Comparison of ENCODE assay signal across 8 cellular contexts in the genomic region with DNA sequence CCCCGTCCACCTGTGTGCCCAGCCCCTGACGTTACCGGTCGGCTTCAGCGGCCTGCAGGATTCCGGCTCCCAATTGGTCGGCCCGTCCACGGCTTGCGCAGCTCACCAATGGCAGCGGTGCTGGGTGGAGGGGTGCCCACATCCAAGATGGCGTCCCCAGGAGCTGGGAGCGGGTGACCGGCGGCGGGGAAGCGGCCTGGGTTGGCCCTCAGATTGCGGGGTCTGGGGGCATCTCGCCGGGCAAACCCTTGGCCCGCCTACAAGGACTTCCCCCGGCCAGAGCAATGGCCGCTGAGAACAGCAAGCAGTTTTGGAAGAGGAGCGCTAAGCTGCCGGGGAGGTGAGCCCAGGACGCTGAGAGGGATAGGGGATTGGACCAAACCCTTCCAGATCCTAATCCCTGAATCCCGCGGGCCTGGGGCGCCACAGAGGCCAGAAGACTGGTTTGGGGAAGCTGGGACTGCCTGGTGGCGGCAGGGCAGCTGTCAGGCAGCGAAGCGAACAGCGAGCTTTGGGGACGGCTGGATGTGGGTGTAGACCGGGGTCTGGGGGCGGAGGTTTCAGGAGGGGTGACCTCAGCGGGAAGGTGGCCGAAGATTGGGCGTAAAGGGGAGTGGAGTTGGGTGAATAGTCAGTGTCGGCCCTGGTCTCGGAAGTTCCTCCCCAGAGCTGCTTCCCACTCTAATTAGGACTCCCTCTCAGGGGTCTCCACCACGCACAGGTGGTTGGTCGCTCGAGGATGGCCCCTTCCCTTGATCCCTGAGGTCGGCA. TPM values are rescaled to one million over a fixed set of nuclear protein-coding genes. Genes with fewer than 3 reads are reported as not detected.
DNase-seq lines count a peak whose midpoint lies in the region; ATAC-seq lines count a peak whose summit lies in the region.

A gene with protein sequence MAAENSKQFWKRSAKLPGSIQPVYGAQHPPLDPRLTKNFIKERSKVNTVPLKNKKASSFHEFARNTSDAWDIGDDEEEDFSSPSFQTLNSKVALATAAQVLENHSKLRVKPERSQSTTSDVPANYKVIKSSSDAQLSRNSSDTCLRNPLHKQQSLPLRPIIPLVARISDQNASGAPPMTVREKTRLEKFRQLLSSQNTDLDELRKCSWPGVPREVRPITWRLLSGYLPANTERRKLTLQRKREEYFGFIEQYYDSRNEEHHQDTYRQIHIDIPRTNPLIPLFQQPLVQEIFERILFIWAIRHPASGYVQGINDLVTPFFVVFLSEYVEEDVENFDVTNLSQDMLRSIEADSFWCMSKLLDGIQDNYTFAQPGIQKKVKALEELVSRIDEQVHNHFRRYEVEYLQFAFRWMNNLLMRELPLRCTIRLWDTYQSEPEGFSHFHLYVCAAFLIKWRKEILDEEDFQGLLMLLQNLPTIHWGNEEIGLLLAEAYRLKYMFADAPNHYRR (plus strand): TSS at position 139 of the 771 bp plus-strand sequence. CDS start 146 bp downstream, at position 285.
Gene TMEM217 (minus strand): TSS at position 511 of the 771 bp plus-strand sequence. CDS start 39,114 bp downstream, outside the sequence.

- ATAC-seq in activated T-helper 17 cell treated with anti-CD3 and anti-CD28 coated beads, Interleukin-2, amount 50 U/mL, for 72 hours (replicated peaks), result peak; percentile 98
- peak; percentile 100 for ATAC-seq in naive thymus-derived CD4-positive, alpha-beta T cell
- ATAC-seq in stimulated activated memory B cell treated with anti-CD40 and anti-IgM and Interleukin-4, amounts not matched to agents 10 μg/mL and 1 μg/mL and 100 μg/mL, for 72 hours, result peak; percentile 100

- peaks cover 18 to 21% of the 10 kb centered on the region in 2 donors for H3K4me1 ChIP-seq in naive thymus-derived CD4-positive, alpha-beta T cell (ENCODE audit: control insufficient read depth in 2 of 2, insufficient read depth in 2 of 2, low read length in 2 of 2)

- CTCF ChIA-PET in naive thymus-derived CD4-positive, alpha-beta T cell (lab: Charles Lee), result no interaction called here

- H3K27me3 ChIP-seq in naive thymus-derived CD4-positive, alpha-beta T cell (ENCODE audit: control insufficient read depth in 2 of 2, insufficient read depth in 2 of 2, low read length in 2 of 2), result no peaks in the 10 kb centered on the region

- H3K4me3 Mint-ChIP-seq in activated T-helper 17 cell treated with anti-CD3 and anti-CD28 coated beads, Interleukin-2, amount 50 U/mL, for 72 hours, result peak within 1 kb of the TSS; percentile 86
- peak within 1 kb of the TSS; percentile 80 to 99 (median 90) for H3K4me3 Mint-ChIP-seq in naive thymus-derived CD4-positive, alpha-beta T cell
- H3K4me3 Mint-ChIP-seq in stimulated activated memory B cell treated with anti-CD40 and anti-IgM and Interleukin-4, amounts not matched to agents 10 μg/mL and 1 μg/mL and 100 μg/mL, for 72 hours, result peak within 1 kb of the TSS; percentile 94

- H3K36me3 Mint-ChIP-seq in activated T-helper 17 cell treated with anti-CD3 and anti-CD28 coated beads, Interleukin-2, amount 50 U/mL, for 72 hours (ENCODE audit: low read depth), result peaks cover 6% of the 10 kb centered on the region
- peaks cover 0 to 11% (median 0%) of the 10 kb centered on the region in 5 donors for H3K36me3 Mint-ChIP-seq in naive thymus-derived CD4-positive, alpha-beta T cell
- H3K36me3 Mint-ChIP-seq in stimulated activated memory B cell treated with anti-CD40 and anti-IgM and Interleukin-4, amounts not matched to agents 10 μg/mL and 1 μg/mL and 100 μg/mL, for 72 hours, result no peaks in the 10 kb centered on the region

- no peaks in the 10 kb centered on the region for H3K9me3 Mint-ChIP-seq in activated T-helper 17 cell treated with anti-CD3 and anti-CD28 coated beads, Interleukin-2, amount 50 U/mL, for 72 hours
- H3K9me3 Mint-ChIP-seq in naive thymus-derived CD4-positive, alpha-beta T cell, result peaks cover 0 to 2% (median 0%) of the 10 kb centered on the region in 11 donors
- no peaks in the 10 kb centered on the region for H3K9me3 Mint-ChIP-seq in stimulated activated memory B cell treated with anti-CD40 and anti-IgM and Interleukin-4, amounts not matched to agents 10 μg/mL and 1 μg/mL and 100 μg/mL, for 72 hours

- no peaks in the 10 kb centered on the region for H3K9me3 ChIP-seq in naive thymus-derived CD4-positive, alpha-beta T cell (ENCODE audit: control insufficient read depth in 2 of 3, low read length in 3 of 3)

- POLR2A ChIA-PET in naive thymus-derived CD4-positive, alpha-beta T cell (lab: Charles Lee), result interaction anchor here (0.5 to 1.9 kb wide), 6 partner anchors 10 to 632 kb away, joined by 3 to 8 read pairs (median 4); partner anchors contain the start of gene MTCH1

- H3K27ac Mint-ChIP-seq in activated T-helper 17 cell treated with anti-CD3 and anti-CD28 coated beads, Interleukin-2, amount 50 U/mL, for 72 hours, result peak within 1 kb of the TSS; percentile 86
- H3K27ac Mint-ChIP-seq in naive thymus-derived CD4-positive, alpha-beta T cell, result peak within 1 kb of the TSS; percentile 71 to 95 (median 88)
- peak within 1 kb of the TSS; percentile 97 for H3K27ac Mint-ChIP-seq in stimulated activated memory B cell treated with anti-CD40 and anti-IgM and Interleukin-4, amounts not matched to agents 10 μg/mL and 1 μg/mL and 100 μg/mL, for 72 hours

- peaks cover 25% of the 10 kb centered on the region for H3K4me1 Mint-ChIP-seq in activated T-helper 17 cell treated with anti-CD3 and anti-CD28 coated beads, Interleukin-2, amount 50 U/mL, for 72 hours
- H3K4me1 Mint-ChIP-seq in naive thymus-derived CD4-positive, alpha-beta T cell, result peaks cover 30 to 58% (median 45%) of the 10 kb centered on the region in 7 donors
- H3K4me1 Mint-ChIP-seq in stimulated activated memory B cell treated with anti-CD40 and anti-IgM and Interleukin-4, amounts not matched to agents 10 μg/mL and 1 μg/mL and 100 μg/mL, for 72 hours, result peaks cover 48% of the 10 kb centered on the region

- DNase-seq in Daoy (ENCODE audit: low read depth) (peak; percentile 99), GOT3 (lab: John Stamatoyannopoulos, UW) (peak; percentile 69), LHCN-M2 (ENCODE audit: low read depth) (peak; percentile 86), RPMI7951 (ENCODE audit: low read depth) (peak; percentile 88), fibroblast of gingiva (ENCODE audit: low read depth) (peak; percentile 89)
- DNase-seq in naive thymus-derived CD4-positive, alpha-beta T cell, result peak; percentile 85 to 94 (median 93)

- H3K27me3 Mint-ChIP-seq in activated T-helper 17 cell treated with anti-CD3 and anti-CD28 coated beads, Interleukin-2, amount 50 U/mL, for 72 hours, result peaks cover 4% of the 10 kb centered on the region
- H3K27me3 Mint-ChIP-seq in naive thymus-derived CD4-positive, alpha-beta T cell, result no peaks in the 10 kb centered on the region
- no peaks in the 10 kb centered on the region for H3K27me3 Mint-ChIP-seq in stimulated activated memory B cell treated with anti-CD40 and anti-IgM and Interleukin-4, amounts not matched to agents 10 μg/mL and 1 μg/mL and 100 μg/mL, for 72 hours

- peak within 1 kb of the TSS; percentile 87 for H3K27ac ChIP-seq in naive thymus-derived CD4-positive, alpha-beta T cell (ENCODE audit: low read depth, low read length)

- peaks cover 0 to 4% (median 0%) of the 10 kb centered on the region in 3 experiments for H3K36me3 ChIP-seq in naive thymus-derived CD4-positive, alpha-beta T cell (ENCODE audit: control insufficient read depth in 2 of 3, insufficient read depth in 3 of 3, low read length in 3 of 3)

- intact Hi-C loops in naive thymus-derived CD4-positive, alpha-beta T cell (cut with micrococcal nuclease), result loop anchor here (1.0 to 5.0 kb wide), 8 partner anchors 15 to 373 kb away; partner anchors contain the start of genes C6orf89 (in 1 of the 2), CMTR1 (in 1 of the 2), MTCH1 (in 1 of the 2) and RNF8 (in 1 of the 2)

- peak within 1 kb of the TSS; percentile 92 for H3K4me3 ChIP-seq in naive thymus-derived CD4-positive, alpha-beta T cell (ENCODE audit: low read length)

RNA-seq across cellular contexts. Expression of the first gene that starts in this region (rescaled TPM):
- total RNA-seq in Daoy (2014; rRNA removed; shearing (Covaris generic)), result 6.1 and 7.7 TPM in 2 replicates
- 6.0 and 6.6 TPM in 2 replicates for total RNA-seq in LHCN-M2 (2014; rRNA removed)
- 5.0 TPM for polyA plus RNA-seq in LHCN-M2 (2012)
- 5.5 and 5.9 TPM in 2 replicates for total RNA-seq in RPMI7951 (2014; rRNA removed; shearing (Covaris generic))
- total RNA-seq in activated T-helper 17 cell treated with anti-CD3 and anti-CD28 coated beads, Interleukin-2, amount 50 U/mL, for 72 hours, result 10 to 100 TPM; 11.4 to 12.2 TPM
- total RNA-seq in naive thymus-derived CD4-positive, alpha-beta T cell, result 10 to 100 TPM in 2 of 5 experiments, 1 to 10 TPM in 3; 8.3 to 23.5 (median 9.5) TPM
- polyA plus RNA-seq in naive thymus-derived CD4-positive, alpha-beta T cell, result 10 to 100 TPM in 1 of 2 donors, 1 to 10 TPM in 1; 7.7 to 10.7 TPM

RNA-seq across cellular contexts. Expression of gene TMEM217, which starts in this region (rescaled TPM):
- total RNA-seq in Daoy (2014; rRNA removed; shearing (Covaris generic)), result 0.12 and 0.40 TPM in 2 replicates
- 0.40 and 0.51 TPM in 2 replicates for total RNA-seq in LHCN-M2 (2014; rRNA removed)
- polyA plus RNA-seq in LHCN-M2 (2012), result 1.1 TPM
- total RNA-seq in RPMI7951 (2014; rRNA removed; shearing (Covaris generic)), result 0.78 and 0.84 TPM in 2 replicates
- 1 to 10 TPM; 2.5 to 3.5 TPM for total RNA-seq in activated T-helper 17 cell treated with anti-CD3 and anti-CD28 coated beads, Interleukin-2, amount 50 U/mL, for 72 hours
- 1 to 10 TPM in 2 of 5 experiments, under 1 TPM in 1, not detected in 2; 0.78 to 2.8 (median 1.6) TPM for total RNA-seq in naive thymus-derived CD4-positive, alpha-beta T cell
- under 1 TPM; 0.28 to 0.34 TPM for polyA plus RNA-seq in naive thymus-derived CD4-positive, alpha-beta T cell

Comparison
In these comparisons a context has a peak if more than half of its experiments do, and no peak if none do; other contexts are left out.
1. Peak in every context shown above with its lines: DNase-seq, ATAC-seq, H3K4me3 ChIP-seq and H3K27ac ChIP-seq.